In genomic region chr13:113612626-113613025, GRCh38 we compare ENCODE assay signal across 26 cellular contexts. TPM values are rescaled to one million over a fixed set of nuclear protein-coding genes. Genes with fewer than 3 reads are reported as not detected.
"Had no signal": no experiment of that assay in that cellular context is flagged by ENCODE, and none has a peak within 500 bp of the region (broad histone marks: within the 10 kb centered on the region; RNA-seq: fewer than 3 reads in every experiment).

No MANE protein-coding gene starts in this region.

- ATAC-seq: activated CD8-positive, alpha-beta T cell treated with anti-CD3 and anti-CD28 coated beads, Interleukin-2, amount 10 ng/mL, durations not matched to agents 7 days and 5 days; body of pancreas; gastroesophageal sphincter; left ventricle myocardium superior had no signal

- H3K27ac ChIP-seq: body of pancreas, esophagus squamous epithelium, gastroesophageal sphincter, testis, vagina had no signal

- H3K4me1 ChIP-seq: body of pancreas, esophagus squamous epithelium, gastroesophageal sphincter, vagina had no signal

- H3K9me3 Mint-ChIP-seq: activated CD4-positive, alpha-beta T cell treated with anti-CD3 and anti-CD28 coated beads, Interleukin-2, amount 10 ng/mL, durations not matched to agents 7 days and 5 days; activated naive CD8-positive, alpha-beta T cell treated with anti-CD3 and anti-CD28 coated beads, Interleukin-2, amount 10 ng/mL, durations not matched to agents 7 days and 5 days; activated T-helper 2 cell treated with anti-CD3 and anti-CD28 coated beads, Interferon-gamma antibody, Interleukin-2, Interleukin-4, amounts not matched to agents 10 μg/mL and 5 μg/mL and 100 μg/mL, durations not matched to agents 14 hours and 24 hours and 36 hours; nephron; T-helper 1 cell treated with Interleukin-12 subunit alpha and Interleukin-12 subunit beta and Interleukin-4 antibody, amounts not matched to agents 30 μg/mL and 1 μg/mL, for 36 hours; type B pancreatic cell had no signal

- H3K4me3 ChIP-seq: body of pancreas, esophagus squamous epithelium, gastroesophageal sphincter, spleen, testis, vagina had no signal

- H3K27ac Mint-ChIP-seq: activated CD4-positive, alpha-beta T cell treated with anti-CD3 and anti-CD28 coated beads, Interleukin-2, amount 10 ng/mL, durations not matched to agents 7 days and 5 days; activated CD8-positive, alpha-beta T cell treated with anti-CD3 and anti-CD28 coated beads, Interleukin-2, amount 10 ng/mL, durations not matched to agents 7 days and 5 days; activated naive CD8-positive, alpha-beta T cell treated with anti-CD3 and anti-CD28 coated beads, Interleukin-2, amount 10 ng/mL, durations not matched to agents 7 days and 5 days; activated T-helper 2 cell treated with anti-CD3 and anti-CD28 coated beads, Interferon-gamma antibody, Interleukin-2, Interleukin-4, amounts not matched to agents 10 μg/mL and 5 μg/mL and 100 μg/mL, durations not matched to agents 14 hours and 24 hours and 36 hours; nephron; T-helper 1 cell treated with Interleukin-12 subunit alpha and Interleukin-12 subunit beta and Interleukin-4 antibody, amounts not matched to agents 30 μg/mL and 1 μg/mL, for 36 hours; type B pancreatic cell had no signal

- H3K9me3 ChIP-seq: body of pancreas, esophagus squamous epithelium, gastroesophageal sphincter, spleen, testis, vagina had no signal

- DNase-seq: activated CD4-positive, alpha-beta T cell treated with anti-CD3 and anti-CD28 coated beads, Interleukin-2, amount 10 ng/mL, durations not matched to agents 7 days and 5 days; activated CD8-positive, alpha-beta T cell treated with anti-CD3 and anti-CD28 coated beads, Interleukin-2, amount 10 ng/mL, durations not matched to agents 7 days and 5 days; activated naive CD4-positive, alpha-beta T cell; activated naive CD8-positive, alpha-beta T cell treated with anti-CD3 and anti-CD28 coated beads, Interleukin-2, amount 10 ng/mL, durations not matched to agents 7 days and 5 days; activated T-cell treated with anti-CD3 and anti-CD28 coated beads, Interleukin-2, amount 50 U/mL, for 1 hour; body of pancreas; dermis blood vessel endothelial cell; effector CD8-positive, alpha-beta T cell; esophagus squamous epithelium; hypothalamus; left ventricle myocardium superior; retina; spleen; stimulated activated CD4-positive, alpha-beta T cell treated with anti-CD3 and anti-CD28 coated beads, Interleukin-4, amount 100 ng/mL, for 1 hour; stimulated activated naive CD4-positive, alpha-beta T cell; testis had no signal

- H3K27me3 ChIP-seq: body of pancreas, esophagus squamous epithelium, gastroesophageal sphincter, spleen, testis, vagina had no signal

RNA-seq across cellular contexts. Expression of gene ATP4B, which starts 45.4 kb away (rescaled TPM):
- total RNA-seq: activated CD4-positive, alpha-beta T cell treated with anti-CD3 and anti-CD28 coated beads, Interleukin-2, amount 10 ng/mL, durations not matched to agents 7 days and 5 days; activated CD8-positive, alpha-beta T cell treated with anti-CD3 and anti-CD28 coated beads, Interleukin-2, amount 10 ng/mL, durations not matched to agents 7 days and 5 days; activated naive CD8-positive, alpha-beta T cell treated with anti-CD3 and anti-CD28 coated beads, Interleukin-2, amount 10 ng/mL, durations not matched to agents 7 days and 5 days; activated T-helper 2 cell treated with anti-CD3 and anti-CD28 coated beads, Interferon-gamma antibody, Interleukin-2, Interleukin-4, amounts not matched to agents 10 μg/mL and 5 μg/mL and 100 μg/mL, durations not matched to agents 14 hours and 24 hours and 36 hours; body of pancreas; cardiac septum; chondrocyte; dermis blood vessel endothelial cell; esophagus squamous epithelium; gastroesophageal sphincter; left ventricle myocardium superior; omental fat pad; posterior vena cava; testis; vagina had no signal

RNA-seq across cellular contexts. Expression of gene GRK1, which starts 54.4 kb away (rescaled TPM):
- total RNA-seq: activated naive CD8-positive, alpha-beta T cell treated with anti-CD3 and anti-CD28 coated beads, Interleukin-2, amount 10 ng/mL, durations not matched to agents 7 days and 5 days; body of pancreas; dermis blood vessel endothelial cell; esophagus squamous epithelium; omental fat pad; posterior vena cava; spleen; vagina had no signal
